ENCODE assay signal across 1 cellular context in the genomic region with DNA sequence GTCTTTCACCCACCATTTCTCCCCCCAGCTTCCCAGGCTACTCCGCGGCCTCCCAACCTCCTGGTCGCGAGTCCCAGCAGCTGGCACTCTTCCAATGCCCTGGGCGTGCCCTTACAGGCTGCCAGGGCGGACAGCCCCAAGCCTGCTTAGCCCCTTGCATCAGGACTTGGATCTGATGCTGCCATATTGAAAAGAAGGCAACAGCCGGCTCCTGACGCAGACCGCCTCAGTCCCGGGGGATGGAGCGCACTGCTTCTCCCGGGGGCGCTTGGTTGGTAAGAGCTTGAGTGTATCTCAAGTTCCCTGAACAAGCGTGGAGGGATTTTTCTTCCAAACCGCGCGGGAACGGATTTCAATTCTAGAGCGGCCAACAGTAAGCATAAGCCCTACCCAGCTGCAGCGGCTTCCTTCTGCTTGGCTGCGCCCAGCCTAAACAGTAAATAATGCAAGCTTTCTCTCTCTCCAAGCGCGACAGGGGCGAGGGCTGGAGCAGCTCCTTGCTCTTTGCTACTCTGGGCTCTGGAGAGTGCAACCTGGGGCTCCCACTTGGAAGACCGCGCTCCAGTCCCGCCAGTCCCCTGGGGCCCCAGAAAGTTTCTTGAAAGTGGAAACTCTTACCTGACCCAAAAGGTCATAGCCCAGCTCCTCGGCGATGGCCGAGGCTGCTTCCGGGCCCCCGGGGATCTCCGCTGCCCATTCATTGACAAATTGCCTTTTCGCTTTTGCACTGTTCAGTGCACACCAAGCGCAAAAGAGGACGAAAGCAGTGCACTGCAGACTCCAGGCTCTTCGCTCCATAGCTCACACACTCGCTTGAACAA.
TF ChIP-seq lines count a peak whose summit lies in the region.

No MANE protein-coding gene starts in this region.

TF ChIP-seq in SK-N-SH treated with all-trans-retinoic acid at 6 μM for 48 hours, 23 proteins besides CTCF, POLR2A, EP300 and RAD21 (continued from another document):
- TF ChIP-seq, protein P1, sequence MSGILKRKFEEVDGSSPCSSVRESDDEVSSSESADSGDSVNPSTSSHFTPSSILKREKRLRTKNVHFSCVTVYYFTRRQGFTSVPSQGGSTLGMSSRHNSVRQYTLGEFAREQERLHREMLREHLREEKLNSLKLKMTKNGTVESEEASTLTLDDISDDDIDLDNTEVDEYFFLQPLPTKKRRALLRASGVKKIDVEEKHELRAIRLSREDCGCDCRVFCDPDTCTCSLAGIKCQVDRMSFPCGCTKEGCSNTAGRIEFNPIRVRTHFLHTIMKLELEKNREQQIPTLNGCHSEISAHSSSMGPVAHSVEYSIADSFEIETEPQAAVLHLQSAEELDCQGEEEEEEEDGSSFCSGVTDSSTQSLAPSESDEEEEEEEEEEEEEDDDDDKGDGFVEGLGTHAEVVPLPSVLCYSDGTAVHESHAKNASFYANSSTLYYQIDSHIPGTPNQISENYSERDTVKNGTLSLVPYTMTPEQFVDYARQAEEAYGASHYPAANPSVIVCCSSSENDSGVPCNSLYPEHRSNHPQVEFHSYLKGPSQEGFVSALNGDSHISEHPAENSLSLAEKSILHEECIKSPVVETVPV (CRISPR knock-in tag; IDR thresholded peaks at IDR 0.05), result no peak
- TF ChIP-seq ZFP3 (CRISPR knock-in tag; IDR thresholded peaks at IDR 0.05) (no peak), GLIS3 (CRISPR knock-in tag; IDR thresholded peaks at IDR 0.05) (no peak), TCF4 (CRISPR knock-in tag; IDR thresholded peaks at IDR 0.05; ENCODE audit: borderline replicate concordance) (no peak), TSHZ2 (CRISPR knock-in tag; IDR thresholded peaks at IDR 0.05) (no peak), ISL1 (CRISPR knock-in tag; IDR thresholded peaks at IDR 0.05) (no peak), ZNF8 (CRISPR knock-in tag; IDR thresholded peaks at IDR 0.05) (no peak), ZNF565 (CRISPR knock-in tag; conservative IDR thresholded peaks at IDR 0.05; ENCODE audit: low read depth) (no peak), SNAI2 (CRISPR knock-in tag; IDR thresholded peaks at IDR 0.05) (no peak), CSDC2 (CRISPR knock-in tag; IDR thresholded peaks at IDR 0.05) (no peak)
TF ChIP-seq in SK-N-SH treated with all-trans-retinoic acid at 6 μM for 48 hours: peak in this region for 0.
